In genomic region chr1:11350265-11350664, GRCh38 we compare ENCODE assay signal across 13 cellular contexts.
"Had no signal": no experiment of that assay in that cellular context is flagged by ENCODE, and none has a peak within 500 bp of the region (broad histone marks: within the 10 kb centered on the region; RNA-seq: fewer than 3 reads in every experiment).

No MANE protein-coding gene starts in this region.

- H3K27ac Mint-ChIP-seq: activated naive CD8-positive, alpha-beta T cell treated with anti-CD3 and anti-CD28 coated beads for 36 hours; memory B cell had no signal

- H3K4me1 ChIP-seq: left ventricle myocardium inferior, pancreas, suprapubic skin, upper lobe of left lung had no signal

- H3K27ac ChIP-seq: dorsolateral prefrontal cortex, left ventricle myocardium inferior, pancreas, suprapubic skin, upper lobe of left lung, WERI-Rb-1 had no signal

- H3K27me3 ChIP-seq: pancreas, upper lobe of left lung had no signal

- H3K36me3 ChIP-seq: left ventricle myocardium inferior, pancreas, suprapubic skin, upper lobe of left lung, WERI-Rb-1 had no signal

- H3K27me3 Mint-ChIP-seq: activated naive CD8-positive, alpha-beta T cell treated with anti-CD3 and anti-CD28 coated beads for 36 hours had no signal

- H3K4me3 ChIP-seq: dorsolateral prefrontal cortex, left ventricle myocardium inferior, pancreas, suprapubic skin, upper lobe of left lung had no signal

- DNase-seq: activated CD4-positive, alpha-beta T cell treated with anti-CD3 and anti-CD28 coated beads for 48 hours; activated effector memory CD4-positive, alpha-beta T cell treated with anti-CD3 and anti-CD28 coated beads, Interleukin-2, amount 50 U/mL, for 16 hours; activated naive CD8-positive, alpha-beta T cell treated with anti-CD3 and anti-CD28 coated beads for 36 hours; activated T-cell treated with anti-CD3 and anti-CD28 coated beads, Interleukin-2, amount 50 U/mL, for 1 hour; dorsolateral prefrontal cortex; left ventricle myocardium inferior; pancreas; stimulated activated CD4-positive, alpha-beta T cell treated with anti-CD3 and anti-CD28 coated beads, Interleukin-2, amount 100 ng/mL, for 48 hours; stimulated activated naive CD8-positive, alpha-beta T cell treated with anti-CD3 and anti-CD28 coated beads, Interleukin-15, Interleukin-2, amounts not matched to agents 100 U/mL and 50 U/mL, for 24 hours; upper lobe of left lung; WERI-Rb-1 had no signal

- H3K36me3 Mint-ChIP-seq: activated naive CD8-positive, alpha-beta T cell treated with anti-CD3 and anti-CD28 coated beads for 36 hours had no signal

- H3K4me3 Mint-ChIP-seq: activated naive CD8-positive, alpha-beta T cell treated with anti-CD3 and anti-CD28 coated beads for 36 hours; memory B cell had no signal

- H3K9me3 ChIP-seq: pancreas, suprapubic skin, upper lobe of left lung had no signal
